In the genomic region with DNA sequence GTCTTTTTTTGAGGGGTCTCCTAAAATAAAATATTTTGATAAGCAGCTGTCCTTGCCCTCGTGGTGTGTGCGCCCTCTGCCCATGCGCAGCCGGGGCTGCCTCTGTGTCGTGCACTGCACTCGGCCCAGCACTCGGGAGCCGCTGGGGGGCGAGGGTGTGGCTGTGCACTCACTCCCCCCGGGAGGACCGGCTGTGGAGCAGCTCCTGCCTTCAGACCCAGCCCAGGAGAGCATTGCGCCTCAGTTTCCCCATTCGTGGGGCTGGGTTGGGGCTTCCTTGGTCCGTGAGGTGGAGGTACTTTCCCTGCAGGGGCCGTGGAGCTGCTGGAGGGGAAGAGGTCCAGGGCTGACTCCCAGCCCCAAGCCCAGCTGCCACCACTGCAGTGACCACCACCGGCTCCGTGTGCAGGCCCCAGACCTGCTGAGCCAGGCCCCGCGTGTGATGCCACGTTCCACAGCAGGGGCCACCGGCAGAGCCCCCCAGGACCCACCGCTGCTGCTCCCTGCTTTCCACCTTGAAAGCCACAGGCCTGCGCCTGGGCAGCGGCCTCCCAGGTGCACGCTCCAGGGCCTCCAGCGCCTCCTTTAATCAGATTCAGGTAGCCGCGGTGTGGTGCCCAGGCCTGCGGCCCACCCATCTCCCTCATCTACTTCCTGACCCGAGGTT, we compare ENCODE assay signal across 32 cellular contexts. TPM values are rescaled to one million over a fixed set of nuclear protein-coding genes. Genes with fewer than 3 reads are reported as not detected.
DNase-seq lines count a peak whose midpoint lies in the region; ATAC-seq, FAIRE-seq and TF ChIP-seq lines count a peak whose summit lies in the region.
"Had no signal": no experiment of that assay in that cellular context is flagged by ENCODE, and none has a peak within 500 bp of the region (broad histone marks: within the 10 kb centered on the region; RNA-seq: fewer than 3 reads in every experiment).

No MANE protein-coding gene starts in this region.

- in situ Hi-C loops in GM12878 (cut with MboI): no loop called here

- H3K9me3 Mint-ChIP-seq in activated CD4-positive, alpha-beta memory T cell treated with anti-CD3 and anti-CD28 coated beads, Interleukin-2, amount 10 ng/mL, durations not matched to agents 7 days and 5 days: no peaks in the 10 kb centered on the region
- peaks cover under 1% of the 10 kb centered on the region for H3K9me3 Mint-ChIP-seq in activated CD4-positive, alpha-beta memory T cell treated with anti-CD3 and anti-CD28 coated beads for 36 hours
- no peaks in the 10 kb centered on the region for H3K9me3 Mint-ChIP-seq in naive B cell
- H3K9me3 Mint-ChIP-seq: activated naive CD8-positive, alpha-beta T cell treated with anti-CD3 and anti-CD28 coated beads for 36 hours; CD4-positive, alpha-beta T cell; neural progenitor cell; stimulated activated naive CD8-positive, alpha-beta T cell treated with anti-CD3 and anti-CD28 coated beads, Interleukin-15, Interleukin-2, amounts not matched to agents 100 ng/mL and 50 ng/mL, for 24 hours had no signal

- peaks cover 16% of the 10 kb centered on the region for H3K4me1 ChIP-seq in GM12878 (ENCODE audit: control insufficient read depth, insufficient read depth, low read length)
- H3K4me1 ChIP-seq: testis had no signal

- no peaks in the 10 kb centered on the region; the same call in 2 of the 3 replicates for H3K9me3 ChIP-seq in GM12878 (replicated peaks; ENCODE audit: control insufficient read depth, insufficient read depth, low read length)
- H3K9me3 ChIP-seq: ascending aorta, testis had no signal

- TF ChIP-seq EP300 in GM12878 (IDR thresholded peaks at IDR 0.05; ENCODE audit: borderline replicate concordance in 1 of 2, control insufficient read depth in 1 of 2, low read depth in 2 of 2, low read length in 2 of 2): no peak

- no peak overlapping the region for H2AFZ ChIP-seq in GM12878 (ENCODE audit: control insufficient read depth, low read depth, low read length)
- H2AFZ ChIP-seq: neural progenitor cell had no signal

- H3K4me1 Mint-ChIP-seq in activated CD4-positive, alpha-beta memory T cell treated with anti-CD3 and anti-CD28 coated beads, Interleukin-2, amount 10 ng/mL, durations not matched to agents 7 days and 5 days: peaks cover 32% of the 10 kb centered on the region
- H3K4me1 Mint-ChIP-seq in activated CD4-positive, alpha-beta memory T cell treated with anti-CD3 and anti-CD28 coated beads for 36 hours (ENCODE audit: low read depth): peaks cover 30% of the 10 kb centered on the region
- H3K4me1 Mint-ChIP-seq in naive B cell: peaks cover 15 to 39% (median 25%) of the 10 kb centered on the region in 3 donors
- H3K4me1 Mint-ChIP-seq: neural progenitor cell had no signal

- H3K4me3 ChIP-seq in GM12878: no peak overlapping the region
- H3K4me3 ChIP-seq: ascending aorta, neural progenitor cell, testis had no signal

- H4K20me1 ChIP-seq in GM12878 (ENCODE audit: control insufficient read depth, insufficient read depth): no peaks in the 10 kb centered on the region; the same call in 1 of the 2 replicates

- intact Hi-C loops in activated CD4-positive, alpha-beta memory T cell treated with anti-CD3 and anti-CD28 coated beads for 36 hours (cut with micrococcal nuclease): loop anchor here (5.0 to 10.0 kb wide), 2 partner anchors 40 to 53 kb away; partner anchors contain the start of gene SNAI3
- intact Hi-C loops in GM12878 (cut with micrococcal nuclease; ENCODE audit: unreplicated experiment): no loop called here
- intact Hi-C loops in posterior vena cava (cut with DNase I): no loop called here

- ATAC-seq in GM12878: no peak
- no peak for ATAC-seq in naive B cell (ENCODE audit: low read depth in 2 of 2)
- ATAC-seq in HG03196 (IDR thresholded peaks at IDR 0.05; ENCODE audit: unreplicated experiment): no peak
- ATAC-seq: left lobe of liver, PC-3, right cardiac atrium, SK-N-SH treated with all-trans-retinoic acid at 6 μM for 48 hours had no signal

- H3K27me3 Mint-ChIP-seq in activated CD4-positive, alpha-beta memory T cell treated with anti-CD3 and anti-CD28 coated beads, Interleukin-2, amount 10 ng/mL, durations not matched to agents 7 days and 5 days: peaks cover 6% of the 10 kb centered on the region
- H3K27me3 Mint-ChIP-seq in activated CD4-positive, alpha-beta memory T cell treated with anti-CD3 and anti-CD28 coated beads for 36 hours: peaks cover 6% of the 10 kb centered on the region
- H3K27me3 Mint-ChIP-seq in naive B cell: no peaks in the 10 kb centered on the region
- H3K27me3 Mint-ChIP-seq: stimulated activated naive CD8-positive, alpha-beta T cell treated with anti-CD3 and anti-CD28 coated beads, Interleukin-15, Interleukin-2, amounts not matched to agents 100 ng/mL and 50 ng/mL, for 24 hours had no signal

- peak; percentile 42 for TF ChIP-seq POLR2A in GM12878 (IDR thresholded peaks at IDR 0.05; ENCODE audit: low read depth, low read length)

- SMC1A ChIA-PET in GM12878 (lab: Charles Lee; ENCODE audit: uncharacterized antibody, unreplicated experiment): no interaction called here

- no peak for TF ChIP-seq RAD21 in GM12878 (IDR thresholded peaks at IDR 0.05; ENCODE audit: insufficient read depth, low read depth, low read length)

- 90% methylated on average over 30 of the region's 30 CpGs for WGBS in GM12878 (ENCODE audit: insufficient coverage, insufficient replicate concordance, low lambda C conversion rate, missing lambda C conversion rate)

- no peak overlapping the region for H3K4me3 Mint-ChIP-seq in activated CD4-positive, alpha-beta memory T cell treated with anti-CD3 and anti-CD28 coated beads, Interleukin-2, amount 10 ng/mL, durations not matched to agents 7 days and 5 days
- no peak overlapping the region for H3K4me3 Mint-ChIP-seq in activated CD4-positive, alpha-beta memory T cell treated with anti-CD3 and anti-CD28 coated beads for 36 hours
- H3K4me3 Mint-ChIP-seq in naive B cell: peak overlapping the region in 4 of 8 donors; percentile 32 to 89 (median 52)
- H3K4me3 Mint-ChIP-seq: activated naive CD8-positive, alpha-beta T cell treated with anti-CD3 and anti-CD28 coated beads for 36 hours; neural progenitor cell; stimulated activated naive CD8-positive, alpha-beta T cell treated with anti-CD3 and anti-CD28 coated beads, Interleukin-15, Interleukin-2, amounts not matched to agents 100 ng/mL and 50 ng/mL, for 24 hours had no signal

- H3K27ac ChIP-seq in GM12878 (ENCODE audit: control insufficient read depth, insufficient read depth): no peak overlapping the region
- H3K27ac ChIP-seq: ascending aorta, neural progenitor cell, testis had no signal

- CTCF ChIA-PET in activated CD4-positive, alpha-beta memory T cell treated with anti-CD3 and anti-CD28 coated beads, Interleukin-2, amount 10 ng/mL, durations not matched to agents 7 days and 5 days (lab: Charles Lee): no interaction called here
- CTCF ChIA-PET in activated CD4-positive, alpha-beta memory T cell treated with anti-CD3 and anti-CD28 coated beads for 36 hours (lab: Charles Lee): interaction anchor here (1.5 to 2.8 kb wide), 3 partner anchors 12 to 75 kb away, joined by 3 to 14 read pairs (median 5); no protein-coding TSS in a partner anchor
- CTCF ChIA-PET in GM12878 (lab: Yijun Ruan, JAX): interaction anchor here (1.6 to 1.9 kb wide), 2 partner anchors 18 to 62 kb away, joined by 5 to 6 read pairs; partner anchors contain the start of gene ZC3H18

- RAD21 ChIA-PET in GM12878 (lab: Charles Lee; ENCODE audit: unreplicated experiment): interaction anchor here (0.6 to 1.8 kb wide), 3 partner anchors 40 to 67 kb away, joined by 3 to 7 read pairs (median 3); partner anchors contain the start of gene ZC3H18

- FAIRE-seq in GM12878 (lab: Jason Lieb, UNC): no peak
- FAIRE-seq: colon had no signal

- H3K27ac Mint-ChIP-seq in activated CD4-positive, alpha-beta memory T cell treated with anti-CD3 and anti-CD28 coated beads, Interleukin-2, amount 10 ng/mL, durations not matched to agents 7 days and 5 days: peak overlapping the region; percentile 31
- H3K27ac Mint-ChIP-seq in activated CD4-positive, alpha-beta memory T cell treated with anti-CD3 and anti-CD28 coated beads for 36 hours: no peak overlapping the region
- H3K27ac Mint-ChIP-seq in naive B cell: peak overlapping the region in 4 of 6 donors; percentile 10 to 96 (median 80)
- H3K27ac Mint-ChIP-seq: activated naive CD8-positive, alpha-beta T cell treated with anti-CD3 and anti-CD28 coated beads for 36 hours; CD4-positive, alpha-beta T cell; neural progenitor cell; stimulated activated naive CD8-positive, alpha-beta T cell treated with anti-CD3 and anti-CD28 coated beads, Interleukin-15, Interleukin-2, amounts not matched to agents 100 ng/mL and 50 ng/mL, for 24 hours had no signal

- H3K36me3 Mint-ChIP-seq in activated CD4-positive, alpha-beta memory T cell treated with anti-CD3 and anti-CD28 coated beads, Interleukin-2, amount 10 ng/mL, durations not matched to agents 7 days and 5 days (ENCODE audit: low read depth): peaks cover 31% of the 10 kb centered on the region
- H3K36me3 Mint-ChIP-seq in activated CD4-positive, alpha-beta memory T cell treated with anti-CD3 and anti-CD28 coated beads for 36 hours: peaks cover 19% of the 10 kb centered on the region
- H3K36me3 Mint-ChIP-seq in naive B cell: no peaks in the 10 kb centered on the region

- H3K36me3 ChIP-seq in GM12878 (ENCODE audit: control insufficient read depth in 2 of 2, insufficient read depth in 2 of 2, low read length in 1 of 2): peaks cover 0 to 28% of the 10 kb centered on the region in 2 experiments; a peak in 3 of 4 replicates
- H3K36me3 ChIP-seq: neural progenitor cell had no signal

- POLR2A ChIA-PET in activated CD4-positive, alpha-beta memory T cell treated with anti-CD3 and anti-CD28 coated beads, Interleukin-2, amount 10 ng/mL, durations not matched to agents 7 days and 5 days (lab: Charles Lee): interaction anchor here (0.6 kb wide), 1 partner anchor 12 kb away, joined by 4 read pairs; no protein-coding TSS in a partner anchor
- POLR2A ChIA-PET in activated CD4-positive, alpha-beta memory T cell treated with anti-CD3 and anti-CD28 coated beads for 36 hours (lab: Charles Lee): interaction anchor here (1.5 kb wide), 1 partner anchor 18 kb away, joined by 6 read pairs; no protein-coding TSS in a partner anchor
- POLR2A ChIA-PET in GM12878 (lab: Charles Lee): no interaction called here

- no peaks in the 10 kb centered on the region; a peak in 1 of 4 replicates for H3K27me3 ChIP-seq in GM12878 (replicated peaks in 1 of 2; ENCODE audit: control insufficient read depth in 2 of 2, insufficient read depth in 2 of 2, low read length in 1 of 2)
- H3K27me3 ChIP-seq: ascending aorta, testis had no signal

- H3K9ac ChIP-seq in GM12878 (ENCODE audit: control insufficient read depth, insufficient read depth, low read length): no peak overlapping the region
- H3K9ac ChIP-seq: neural progenitor cell had no signal

- H3K79me2 ChIP-seq in GM12878 (ENCODE audit: control insufficient read depth, insufficient read depth, low read length): no peaks in the 10 kb centered on the region

- DNase-seq in activated CD4-positive, alpha-beta memory T cell treated with anti-CD3 and anti-CD28 coated beads, Interleukin-2, amount 10 ng/mL, durations not matched to agents 7 days and 5 days: no peak
- no peak for DNase-seq in activated CD4-positive, alpha-beta memory T cell treated with anti-CD3 and anti-CD28 coated beads for 36 hours
- DNase-seq in GM12878 (ENCODE audit: low read depth, low spot score) (no peak), naive B cell (no peak), posterior vena cava (ENCODE audit: low spot score) (no peak)
- DNase-seq: activated effector memory CD4-positive, alpha-beta T cell treated with Interleukin-2 at 50 U/mL for 16 hours; activated naive CD8-positive, alpha-beta T cell treated with anti-CD3 and anti-CD28 coated beads for 36 hours; activated T-cell treated with anti-CD3 and anti-CD28 coated beads, Interleukin-2, amount 50 U/mL, for 1 hour; effector CD4-positive, alpha-beta T cell; erythroblast; glutamatergic neuron; IMR-90; mesenchymal stem cell; NCI-H1436 treated with DMSO at 0.1 percent for 48 hours; NCI-H2081 treated with DMSO at 0.1 percent for 48 hours; NCI-H2227 treated with DMSO at 0.1 percent for 48 hours; NCI-H526; PC-3; posterior cingulate gyrus; right cardiac atrium; stimulated activated CD4-positive, alpha-beta T cell treated with anti-CD3 and anti-CD28 coated beads, Interleukin-1b, Interleukin-23, amount 100 ng/mL, for 48 hours; testis had no signal

- H3K4me2 ChIP-seq in GM12878 (ENCODE audit: control insufficient read depth, insufficient read depth): no peak overlapping the region
- H3K4me2 ChIP-seq: neural progenitor cell had no signal

- no TSS peak for BruUV-seq in GM12878 (replicated peaks; lab: Mats Ljungman, UMichigan)

- no peak for TF ChIP-seq CTCF in GM12878 (IDR thresholded peaks at IDR 0.05 in 2 of 3, conservative IDR thresholded peaks at IDR 0.05 in 1 of 3; ENCODE audit: control insufficient read depth in 2 of 3, extremely low read depth in 1 of 3, insufficient read depth in 1 of 3, low read depth in 3 of 3, low read length in 3 of 3)

RNA-seq across cellular contexts. Expression of gene IL17C, which starts 6.3 kb away (rescaled TPM):
- under 1 TPM; 0.23 to 0.43 TPM for total RNA-seq in activated CD4-positive, alpha-beta memory T cell treated with anti-CD3 and anti-CD28 coated beads, Interleukin-2, amount 10 ng/mL, durations not matched to agents 7 days and 5 days
- total RNA-seq in activated CD4-positive, alpha-beta memory T cell treated with anti-CD3 and anti-CD28 coated beads for 36 hours: under 1 TPM in 1 of 2 experiments, not detected in 1; 0.22 TPM
- total RNA-seq in GM12878 (2013; cell fraction: nucleolus; rRNA removed): not detected in 2 replicates
- not detected in 2 replicates for total RNA-seq in GM12878 (2014; rRNA removed)
- total RNA-seq in GM12878 (2014; rRNA removed; fragmentation: Illumina TruSeq; extraction: Trizol): not detected in 2 replicates
- total RNA-seq in GM12878 (2021): not detected in 2 replicates
- polyA plus RNA-seq in GM12878 (2011; ENCODE audit: low read depth): not detected
- not detected in 2 replicates for polyA plus RNA-seq in GM12878 (2011; rRNA removed)
- polyA plus RNA-seq in GM12878 (2011; cell fraction: cytosol; rRNA removed): 0.08 and 0.10 TPM in 2 replicates
- polyA plus RNA-seq in GM12878 (2011; cell fraction: nucleus; rRNA removed): 0.31 and 0.55 TPM in 2 replicates
- 0.26 and 0.32 TPM in 2 replicates for polyA plus RNA-seq in GM12878 (2012)
- polyA plus RNA-seq in GM12878 (2014; fragmentation: Illumina TruSeq; extraction: Trizol): not detected in 2 replicates
- not detected for polyA plus RNA-seq in GM12878 (2014; fragmentation: Nextera tagmentation; extraction: Ambion mirVana)
- 0.33 TPM in 1 of 2 replicates, not detected in the other for polyA plus RNA-seq in GM12878 (2014; rRNA removed)
- polyA plus RNA-seq in GM12878 (2016; fragmentation: Nextera tagmentation; extraction: Ambion mirVana): not detected
- polyA minus RNA-seq in GM12878 (2011; rRNA and poly(A)+ RNA removed): not detected in 2 replicates
- polyA minus RNA-seq in GM12878 (2011; cell fraction: cytosol; rRNA and poly(A)+ RNA removed): not detected in 2 replicates
- polyA minus RNA-seq in GM12878 (2011; cell fraction: nucleus; rRNA and poly(A)+ RNA removed): not detected in 2 replicates
- 1 to 10 TPM in 1 of 6 donors, under 1 TPM in 3, not detected in 2; 0.39 to 1.3 (median 0.86) TPM for polyA plus RNA-seq in naive B cell (ENCODE audit: low read depth in 6 of 6)
- total RNA-seq in posterior vena cava: not detected
- total RNA-seq: A172; activated naive CD8-positive, alpha-beta T cell treated with anti-CD3 and anti-CD28 coated beads for 36 hours; ascending aorta; IMR-90; left lobe of liver; PC-3; right cardiac atrium; ureter had no signal
- polyA plus RNA-seq: right cardiac atrium had no signal

RNA-seq across cellular contexts. Expression of gene CYBA, which starts 18.8 kb away (rescaled TPM):
- total RNA-seq in activated CD4-positive, alpha-beta memory T cell treated with anti-CD3 and anti-CD28 coated beads, Interleukin-2, amount 10 ng/mL, durations not matched to agents 7 days and 5 days: 100 to 1,000 TPM; 580 to 588 TPM
- total RNA-seq in activated CD4-positive, alpha-beta memory T cell treated with anti-CD3 and anti-CD28 coated beads for 36 hours: 100 to 1,000 TPM; 262 to 265 TPM
- 178 and 189 TPM in 2 replicates for total RNA-seq in GM12878 (2013; cell fraction: nucleolus; rRNA removed)
- total RNA-seq in GM12878 (2014; rRNA removed) (531 and 598 TPM in 2 replicates), GM12878 (2014; rRNA removed; fragmentation: Illumina TruSeq; extraction: Trizol) (114 and 132 TPM in 2 replicates), GM12878 (2021) (373 and 384 TPM in 2 replicates), posterior vena cava (100 to 1,000 TPM in 1 of 2 donors, 10 to 100 TPM in 1; 71.4 to 168 TPM)
- polyA plus RNA-seq in GM12878 (2011; ENCODE audit: low read depth): 92.9 TPM
- polyA plus RNA-seq in GM12878 (2011; rRNA removed) (29.3 and 78.7 TPM in 2 replicates), GM12878 (2014; fragmentation: Illumina TruSeq; extraction: Trizol) (7.9 and 53.2 TPM in 2 replicates), GM12878 (2014; fragmentation: Nextera tagmentation; extraction: Ambion mirVana) (under 1 TPM; 0.55 to 0.66 TPM), GM12878 (2014; rRNA removed) (551 and 668 TPM in 2 replicates), GM12878 (2016; fragmentation: Nextera tagmentation; extraction: Ambion mirVana) (100 to 1,000 TPM; 462 to 477 TPM), naive B cell (ENCODE audit: low read depth in 6 of 6) (1,000 to 10,000 TPM; 1,408 to 2,468 (median 1,616) TPM)
- 257 and 379 TPM in 2 replicates for polyA plus RNA-seq in GM12878 (2011; cell fraction: cytosol; rRNA removed)
- polyA plus RNA-seq in GM12878 (2011; cell fraction: nucleus; rRNA removed): 417 and 477 TPM in 2 replicates
- 413 and 478 TPM in 2 replicates for polyA plus RNA-seq in GM12878 (2012)
- 55.5 and 207 TPM in 2 replicates for polyA minus RNA-seq in GM12878 (2011; rRNA and poly(A)+ RNA removed)
- 88.6 and 114 TPM in 2 replicates for polyA minus RNA-seq in GM12878 (2011; cell fraction: cytosol; rRNA and poly(A)+ RNA removed)
- 55.1 and 94.4 TPM in 2 replicates for polyA minus RNA-seq in GM12878 (2011; cell fraction: nucleus; rRNA and poly(A)+ RNA removed)
- total RNA-seq: PC-3 had no signal

RNA-seq across cellular contexts. Expression of gene MVD, which starts 30.8 kb away (rescaled TPM):
- 100 to 1,000 TPM; 134 to 139 TPM for total RNA-seq in activated CD4-positive, alpha-beta memory T cell treated with anti-CD3 and anti-CD28 coated beads, Interleukin-2, amount 10 ng/mL, durations not matched to agents 7 days and 5 days
- total RNA-seq in activated CD4-positive, alpha-beta memory T cell treated with anti-CD3 and anti-CD28 coated beads for 36 hours: 100 to 1,000 TPM; 111 to 113 TPM
- 81.8 and 88.4 TPM in 2 replicates for total RNA-seq in GM12878 (2013; cell fraction: nucleolus; rRNA removed)
- total RNA-seq in GM12878 (2014; rRNA removed) (101 and 104 TPM in 2 replicates), GM12878 (2014; rRNA removed; fragmentation: Illumina TruSeq; extraction: Trizol) (45.0 and 50.0 TPM in 2 replicates), GM12878 (2021) (132 and 147 TPM in 2 replicates), posterior vena cava (10 to 100 TPM; 21.6 to 22.6 TPM)
- 21.0 TPM for polyA plus RNA-seq in GM12878 (2011; ENCODE audit: low read depth)
- polyA plus RNA-seq in GM12878 (2011; rRNA removed) (15.5 and 41.4 TPM in 2 replicates), GM12878 (2014; fragmentation: Illumina TruSeq; extraction: Trizol) (8.4 and 28.9 TPM in 2 replicates), GM12878 (2014; fragmentation: Nextera tagmentation; extraction: Ambion mirVana) (1 to 10 TPM; 5.0 to 6.8 TPM), GM12878 (2014; rRNA removed) (80.1 and 95.9 TPM in 2 replicates), GM12878 (2016; fragmentation: Nextera tagmentation; extraction: Ambion mirVana) (10 to 100 TPM; 80.5 to 85.4 TPM), naive B cell (ENCODE audit: low read depth in 6 of 6) (10 to 100 TPM in 5 of 6 donors, 1 to 10 TPM in 1; 9.7 to 36.1 (median 18.2) TPM)
- 53.9 and 79.5 TPM in 2 replicates for polyA plus RNA-seq in GM12878 (2011; cell fraction: cytosol; rRNA removed)
- polyA plus RNA-seq in GM12878 (2011; cell fraction: nucleus; rRNA removed): 293 and 318 TPM in 2 replicates
- 91.8 and 107 TPM in 2 replicates for polyA plus RNA-seq in GM12878 (2012)
- polyA minus RNA-seq in GM12878 (2011; rRNA and poly(A)+ RNA removed): 18.5 and 44.7 TPM in 2 replicates
- 25.0 and 33.1 TPM in 2 replicates for polyA minus RNA-seq in GM12878 (2011; cell fraction: cytosol; rRNA and poly(A)+ RNA removed)
- 39.9 and 52.2 TPM in 2 replicates for polyA minus RNA-seq in GM12878 (2011; cell fraction: nucleus; rRNA and poly(A)+ RNA removed)

RNA-seq across cellular contexts. Expression of gene SNAI3, which starts 54.3 kb away (rescaled TPM):
- 10 to 100 TPM; 16.5 to 16.6 TPM for total RNA-seq in activated CD4-positive, alpha-beta memory T cell treated with anti-CD3 and anti-CD28 coated beads, Interleukin-2, amount 10 ng/mL, durations not matched to agents 7 days and 5 days
- 1 to 10 TPM; 5.5 to 5.8 TPM for total RNA-seq in activated CD4-positive, alpha-beta memory T cell treated with anti-CD3 and anti-CD28 coated beads for 36 hours
- total RNA-seq in GM12878 (2013; cell fraction: nucleolus; rRNA removed): 2.4 and 3.1 TPM in 2 replicates
- 4.7 and 6.5 TPM in 2 replicates for total RNA-seq in GM12878 (2014; rRNA removed)
- 1.2 and 1.7 TPM in 2 replicates for total RNA-seq in GM12878 (2014; rRNA removed; fragmentation: Illumina TruSeq; extraction: Trizol)
- 5.7 and 7.4 TPM in 2 replicates for total RNA-seq in GM12878 (2021)
- 1.5 TPM for polyA plus RNA-seq in GM12878 (2011; ENCODE audit: low read depth)
- polyA plus RNA-seq in GM12878 (2011; rRNA removed): 0.53 and 1.5 TPM in 2 replicates
- polyA plus RNA-seq in GM12878 (2011; cell fraction: cytosol; rRNA removed): 2.0 and 3.2 TPM in 2 replicates
- polyA plus RNA-seq in GM12878 (2011; cell fraction: nucleus; rRNA removed): 4.2 TPM in 2 replicates
- 2.6 and 2.8 TPM in 2 replicates for polyA plus RNA-seq in GM12878 (2012)
- polyA plus RNA-seq in GM12878 (2014; fragmentation: Illumina TruSeq; extraction: Trizol): 0.10 and 1.4 TPM in 2 replicates
- under 1 TPM; 0.21 to 0.26 TPM for polyA plus RNA-seq in GM12878 (2014; fragmentation: Nextera tagmentation; extraction: Ambion mirVana)
- 4.3 and 6.6 TPM in 2 replicates for polyA plus RNA-seq in GM12878 (2014; rRNA removed)
- 1 to 10 TPM; 6.2 to 7.1 TPM for polyA plus RNA-seq in GM12878 (2016; fragmentation: Nextera tagmentation; extraction: Ambion mirVana)
- 1.1 and 2.2 TPM in 2 replicates for polyA minus RNA-seq in GM12878 (2011; rRNA and poly(A)+ RNA removed)
- polyA minus RNA-seq in GM12878 (2011; cell fraction: cytosol; rRNA and poly(A)+ RNA removed): 2.3 and 2.4 TPM in 2 replicates
- polyA minus RNA-seq in GM12878 (2011; cell fraction: nucleus; rRNA and poly(A)+ RNA removed): 0.97 and 2.1 TPM in 2 replicates
- polyA plus RNA-seq in naive B cell (ENCODE audit: low read depth in 6 of 6): 1 to 10 TPM; 1.4 to 9.0 (median 5.9) TPM
- total RNA-seq in posterior vena cava: under 1 TPM; 0.43 to 0.56 TPM
- total RNA-seq: A172, ascending aorta, IMR-90 had no signal
